In the genomic region with DNA sequence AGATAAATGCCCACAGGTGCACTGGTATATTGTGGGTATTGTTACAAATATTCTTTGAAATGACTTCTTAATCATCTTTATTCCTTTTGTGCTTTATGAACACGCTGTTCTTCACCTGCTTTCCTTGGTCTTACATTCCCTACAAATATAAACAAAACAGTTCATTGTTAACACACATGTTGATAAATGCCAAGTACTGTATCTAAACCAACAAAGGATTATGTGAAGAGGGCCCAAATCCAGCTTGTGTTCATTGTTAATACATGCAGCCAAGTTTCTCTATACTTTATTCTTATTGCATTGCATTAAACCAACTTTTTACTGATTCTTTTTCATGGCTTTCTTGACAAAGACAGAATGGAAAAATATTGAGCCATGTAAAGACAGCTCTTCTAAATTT, we compare ENCODE assay signal across 22 cellular contexts.
DNase-seq lines count a peak whose midpoint lies in the region; ATAC-seq and TF ChIP-seq lines count a peak whose summit lies in the region.
"Had no signal": no experiment of that assay in that cellular context is flagged by ENCODE, and none has a peak within 500 bp of the region (broad histone marks: within the 10 kb centered on the region; RNA-seq: fewer than 3 reads in every experiment).

No MANE protein-coding gene starts in this region.

- no peaks in the 10 kb centered on the region for H3K27me3 ChIP-seq in OCI-LY1 (ENCODE audit: insufficient read depth, low read length)
- H3K27me3 ChIP-seq: BE2C had no signal

- no peaks in the 10 kb centered on the region for H3K9me2 ChIP-seq in OCI-LY1 (ENCODE audit: low read depth, low read length)

- H3K79me2 ChIP-seq in OCI-LY1 (ENCODE audit: insufficient read depth, low read length), result no peaks in the 10 kb centered on the region

- no peak for TF ChIP-seq CTCF in OCI-LY1 (IDR thresholded peaks at IDR 0.05; ENCODE audit: low read length)

- no peaks in the 10 kb centered on the region for H3K9me3 ChIP-seq in OCI-LY1 (ENCODE audit: low read length)
- H3K9me3 ChIP-seq: BE2C had no signal

- no peak overlapping the region for H3K4me2 ChIP-seq in OCI-LY1 (ENCODE audit: low read length)

- DNase-seq in DMS53 treated with DMSO at 0.1 percent for 48 hours (lab: John Stamatoyannopoulos, UW; ENCODE audit: unreplicated experiment), result peak; percentile 64
- DNase-seq in DMS79 treated with DMSO at 0.1 percent for 48 hours (lab: John Stamatoyannopoulos, UW), result peak; percentile 27
- peak; percentile 4 for DNase-seq in medulla oblongata (ENCODE audit: extremely low spot score)
- no peak for DNase-seq in NCI-H1694 treated with DMSO at 0.1 percent for 48 hours (lab: John Stamatoyannopoulos, UW)
- no peak for DNase-seq in SIG-M5 treated with dmso at 0.1 percent for 504 hours (lab: John Stamatoyannopoulos, UW; ENCODE audit: unreplicated experiment)
- DNase-seq: ACHN; BE2C; C1 segment of cervical spinal cord; CD4-positive, CD25-positive, alpha-beta regulatory T cell; CD8-positive, alpha-beta memory T cell; COR-L47; DMS 273 treated with DMSO at 0.1 percent for 48 hours; DND-41; EL; GOT3; H7; HFFc6 had no signal

- H3K4me1 ChIP-seq in OCI-LY1 (ENCODE audit: insufficient read depth, low read length, severe bottlenecking), result no peaks in the 10 kb centered on the region
- H3K4me1 ChIP-seq: BE2C had no signal

- no peak overlapping the region for H3K4me3 ChIP-seq in OCI-LY1 (ENCODE audit: low read depth, low read length, poor library complexity, severe bottlenecking)
- H3K4me3 ChIP-seq: GM12878 had no signal

- H3F3A ChIP-seq in OCI-LY1 (ENCODE audit: insufficient read depth, low read length), result no peaks in the 10 kb centered on the region

- H3K9ac ChIP-seq in OCI-LY1 (ENCODE audit: low read length), result no peak overlapping the region

- no peaks in the 10 kb centered on the region for H4K20me1 ChIP-seq in OCI-LY1 (ENCODE audit: insufficient read depth, low read length)

- ATAC-seq in HG03175 (IDR thresholded peaks at IDR 0.05; ENCODE audit: unreplicated experiment), result no peak
- ATAC-seq: GM12878, HCT116, HepG2 had no signal

- H3K36me3 ChIP-seq in OCI-LY1 (ENCODE audit: insufficient read depth, low read length), result no peaks in the 10 kb centered on the region
- H3K36me3 ChIP-seq: BE2C had no signal

- peak overlapping the region; percentile 45; the same call in 1 of the 2 replicates for H2AFZ ChIP-seq in OCI-LY1 (ENCODE audit: low read length)

- H3K27ac ChIP-seq in OCI-LY1 (ENCODE audit: low read depth, low read length, poor library complexity, severe bottlenecking), result no peak overlapping the region

Comparison
In these comparisons a context has a peak if more than half of its experiments do, and no peak if none do; other contexts are left out.
1. DNase-seq: peak in DMS53 treated with DMSO at 0.1 percent for 48 hours (single experiment), DMS79 treated with DMSO at 0.1 percent for 48 hours (single experiment) and medulla oblongata (single experiment); none in NCI-H1694 treated with DMSO at 0.1 percent for 48 hours (single experiment) and SIG-M5 treated with dmso at 0.1 percent for 504 hours (single experiment).